Comparison of ENCODE assay signal across 22 cellular contexts in the genomic region with DNA sequence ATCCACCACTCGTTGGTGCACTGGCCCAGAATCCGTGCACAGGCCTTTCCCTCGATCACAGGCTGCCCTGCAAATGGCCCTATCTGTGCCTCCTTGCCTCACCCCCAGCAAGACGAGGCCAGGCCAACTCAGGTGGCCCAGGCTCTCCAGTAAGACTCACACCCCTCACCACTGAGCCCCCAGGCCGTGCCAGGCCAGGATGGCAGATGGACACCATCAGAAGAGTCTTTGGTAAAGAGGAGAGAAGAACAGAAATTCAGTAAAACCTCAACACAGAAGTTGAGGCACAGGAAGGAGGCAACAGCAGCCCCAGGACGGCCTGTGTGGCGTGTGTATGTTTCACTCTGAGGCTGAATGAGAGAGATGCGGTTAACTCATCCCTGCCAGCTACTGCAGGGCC. TPM values are rescaled to one million over a fixed set of nuclear protein-coding genes. Genes with fewer than 3 reads are reported as not detected.
DNase-seq lines count a peak whose midpoint lies in the region; ATAC-seq and TF ChIP-seq lines count a peak whose summit lies in the region.
"Had no signal": no experiment of that assay in that cellular context is flagged by ENCODE, and none has a peak within 500 bp of the region (broad histone marks: within the 10 kb centered on the region; RNA-seq: fewer than 3 reads in every experiment).

No MANE protein-coding gene starts in this region.

- no peak overlapping the region for H3K27ac ChIP-seq in right cardiac atrium (ENCODE audit: low read length)
- H3K27ac ChIP-seq: A549; BLaER1 treated with 17β-estradiol and CSF1 and Interleukin-3, amounts not matched to agents 10 nM and 100 nM had no signal

- H3K9me3 ChIP-seq in right cardiac atrium (ENCODE audit: control insufficient read depth, low read length) = no peaks in the 10 kb centered on the region
- H3K9me3 ChIP-seq: A549; BE2C; BLaER1 treated with 17β-estradiol and CSF1 and Interleukin-3, amounts not matched to agents 10 nM and 100 nM; HAP-1 had no signal

- DNase-seq in right cardiac atrium (peak in 2 of 3 donors; percentile 12 to 16), Right ventricle myocardium inferior (ENCODE audit: missing footprints) (no peak), cerebellum (ENCODE audit: low spot score) (peak; percentile 22), omental fat pad (ENCODE audit: low spot score) (no peak)
- no peak for DNase-seq in activated T-cell treated with anti-CD3 and anti-CD28 coated beads, Interleukin-2, amount 50 U/mL, for 48 hours
- DNase-seq: 8988T; ACHN; AML-193; BE2C; CD4-positive, alpha-beta T cell; DMS 273 treated with DMSO at 0.1 percent for 48 hours; DMS79; EL; GDM1; HFFc6 had no signal

- peaks cover 3% of the 10 kb centered on the region for H3K4me1 ChIP-seq in right cardiac atrium (ENCODE audit: control insufficient read depth, insufficient read depth, low read length)
- H3K4me1 ChIP-seq: A549, BE2C, HAP-1 had no signal

- ATAC-seq in right cardiac atrium (no peak), Right ventricle myocardium inferior (no peak), omental fat pad (ENCODE audit: low FRiP score) (peak; percentile 12), HG02571 (IDR thresholded peaks at IDR 0.05; ENCODE audit: unreplicated experiment) (no peak)
- ATAC-seq: A549, GM12878, GM23338 had no signal

- no peak for TF ChIP-seq CTCF in omental fat pad (IDR thresholded peaks at IDR 0.05)

- H3K4me3 ChIP-seq in right cardiac atrium (ENCODE audit: low read length) = no peak overlapping the region
- H3K4me3 ChIP-seq: A549; BLaER1 treated with 17β-estradiol and CSF1 and Interleukin-3, amounts not matched to agents 10 nM and 100 nM; GM12878; GM23338; HAP-1 had no signal

- 89% methylated on average over 8 of the region's 8 CpGs for WGBS in right cardiac atrium

- no peaks in the 10 kb centered on the region for H3K27me3 ChIP-seq in right cardiac atrium (ENCODE audit: control insufficient read depth, insufficient read depth)
- H3K27me3 ChIP-seq: BE2C had no signal

- intact Hi-C loops in right cardiac atrium (cut with DNase I) = no loop called here
- intact Hi-C loops in Right ventricle myocardium inferior (cut with DNase I) = no loop called here

RNA-seq across cellular contexts. Expression of gene WNT11, which starts 54.0 kb away (rescaled TPM):
- total RNA-seq in right cardiac atrium (1 to 10 TPM; 2.1 to 7.1 (median 3.3) TPM), Right ventricle myocardium inferior (18.2 TPM), cerebellum (11.0 TPM), omental fat pad (100 to 1,000 TPM in 1 of 4 donors, 10 to 100 TPM in 3; 20.4 to 137 (median 39.1) TPM)
- polyA plus RNA-seq in right cardiac atrium = 2.9 TPM
- total RNA-seq: GM12878, H4, HFFc6 had no signal

Comparison
In these comparisons a context has a peak if more than half of its experiments do, and no peak if none do; other contexts are left out.
1. DNase-seq: peak in right cardiac atrium (2 of 3) and cerebellum (single experiment); none in Right ventricle myocardium inferior (single experiment), omental fat pad (single experiment) and activated T-cell treated with anti-CD3 and anti-CD28 coated beads, Interleukin-2, amount 50 U/mL, for 48 hours (0 of 2).